Comparison of ENCODE assay signal across 9 cellular contexts in genomic region chrX:107747596-107748161, GRCh38. TPM values are rescaled to one million over a fixed set of nuclear protein-coding genes. Genes with fewer than 3 reads are reported as not detected.
DNase-seq lines count a peak whose midpoint lies in the region; ATAC-seq and TF ChIP-seq lines count a peak whose summit lies in the region.
"Had no signal": no experiment of that assay in that cellular context is flagged by ENCODE, and none has a peak within 500 bp of the region (broad histone marks: within the 10 kb centered on the region; RNA-seq: fewer than 3 reads in every experiment).

No MANE protein-coding gene starts in this region.

- no peak for TF ChIP-seq CTCF in fibroblast of mammary gland (conservative IDR thresholded peaks at IDR 0.05; ENCODE audit: control insufficient read depth, insufficient read depth, low read depth, low read length)
- TF ChIP-seq CTCF in endodermal cell (conservative IDR thresholded peaks at IDR 0.05): no peak

- H3K9me3 Mint-ChIP-seq in activated CD8-positive, alpha-beta T cell treated with anti-CD3 and anti-CD28 coated beads, Interleukin-2, amount 10 ng/mL, durations not matched to agents 7 days and 5 days (ENCODE audit: insufficient read depth): no peaks in the 10 kb centered on the region
- H3K9me3 Mint-ChIP-seq in endodermal cell: no peaks in the 10 kb centered on the region
- H3K9me3 Mint-ChIP-seq: T-helper 1 cell treated with Interleukin-12 subunit alpha and Interleukin-12 subunit beta and Interleukin-4 antibody, amounts not matched to agents 30 μg/mL and 1 μg/mL, for 36 hours had no signal

- no peaks in the 10 kb centered on the region for H3K27me3 Mint-ChIP-seq in activated CD8-positive, alpha-beta T cell treated with anti-CD3 and anti-CD28 coated beads, Interleukin-2, amount 10 ng/mL, durations not matched to agents 7 days and 5 days (ENCODE audit: low read depth)
- H3K27me3 Mint-ChIP-seq in endodermal cell (ENCODE audit: insufficient read depth): peaks cover 100% of the 10 kb centered on the region

- H3K4me1 ChIP-seq in rectal smooth muscle tissue (ENCODE audit: control insufficient read depth, insufficient read depth, low read length): peaks cover 12% of the 10 kb centered on the region
- no peaks in the 10 kb centered on the region for H3K4me1 ChIP-seq in endodermal cell (ENCODE audit: control insufficient read depth, insufficient read depth, low read length)

- H3K27ac Mint-ChIP-seq in activated CD8-positive, alpha-beta T cell treated with anti-CD3 and anti-CD28 coated beads, Interleukin-2, amount 10 ng/mL, durations not matched to agents 7 days and 5 days: no peak overlapping the region
- no peak overlapping the region for H3K27ac Mint-ChIP-seq in endodermal cell
- H3K27ac Mint-ChIP-seq: T-helper 1 cell treated with Interleukin-12 subunit alpha and Interleukin-12 subunit beta and Interleukin-4 antibody, amounts not matched to agents 30 μg/mL and 1 μg/mL, for 36 hours had no signal

- ATAC-seq in activated CD8-positive, alpha-beta T cell treated with anti-CD3 and anti-CD28 coated beads, Interleukin-2, amount 10 ng/mL, durations not matched to agents 7 days and 5 days: no peak

- H3K36me3 ChIP-seq in rectal smooth muscle tissue (ENCODE audit: control insufficient read depth, insufficient read depth, low read length): no peaks in the 10 kb centered on the region
- no peaks in the 10 kb centered on the region for H3K36me3 ChIP-seq in endodermal cell (ENCODE audit: control insufficient read depth, insufficient read depth, low read length)

- H3K4me3 Mint-ChIP-seq in activated CD8-positive, alpha-beta T cell treated with anti-CD3 and anti-CD28 coated beads, Interleukin-2, amount 10 ng/mL, durations not matched to agents 7 days and 5 days: no peak overlapping the region
- H3K4me3 Mint-ChIP-seq in endodermal cell: no peak overlapping the region
- H3K4me3 Mint-ChIP-seq: T-helper 1 cell treated with Interleukin-12 subunit alpha and Interleukin-12 subunit beta and Interleukin-4 antibody, amounts not matched to agents 30 μg/mL and 1 μg/mL, for 36 hours had no signal

- H3K9me3 ChIP-seq in endodermal cell (ENCODE audit: control insufficient read depth, low read length): no peaks in the 10 kb centered on the region

- POLR2A ChIA-PET in activated CD8-positive, alpha-beta T cell treated with anti-CD3 and anti-CD28 coated beads, Interleukin-2, amount 10 ng/mL, durations not matched to agents 7 days and 5 days (lab: Charles Lee): no interaction called here

- peak overlapping the region; percentile 38 for H3K27ac ChIP-seq in rectal smooth muscle tissue (ENCODE audit: low read depth, low read length)
- H3K27ac ChIP-seq in endodermal cell (ENCODE audit: low read depth, low read length): no peak overlapping the region

- H3K36me3 Mint-ChIP-seq in activated CD8-positive, alpha-beta T cell treated with anti-CD3 and anti-CD28 coated beads, Interleukin-2, amount 10 ng/mL, durations not matched to agents 7 days and 5 days (ENCODE audit: low read depth): no peaks in the 10 kb centered on the region
- H3K36me3 Mint-ChIP-seq in endodermal cell (ENCODE audit: low read depth): no peaks in the 10 kb centered on the region

- H3K9ac ChIP-seq in rectal smooth muscle tissue (ENCODE audit: low read length) (no peak overlapping the region), endodermal cell (ENCODE audit: extremely low read depth, low read length, poor library complexity, severe bottlenecking) (no peak overlapping the region)

- peaks cover 2% of the 10 kb centered on the region for H3K4me1 Mint-ChIP-seq in activated CD8-positive, alpha-beta T cell treated with anti-CD3 and anti-CD28 coated beads, Interleukin-2, amount 10 ng/mL, durations not matched to agents 7 days and 5 days (ENCODE audit: low read depth)
- peaks cover 7% of the 10 kb centered on the region for H3K4me1 Mint-ChIP-seq in endodermal cell

- H3K27me3 ChIP-seq in rectal smooth muscle tissue (ENCODE audit: control insufficient read depth, insufficient read depth, low read length) (peaks cover 3% of the 10 kb centered on the region), endodermal cell (ENCODE audit: control insufficient read depth, insufficient read depth, low read length, poor library complexity, severe bottlenecking) (peaks cover 100% of the 10 kb centered on the region)

- WGBS in endodermal cell (ENCODE audit: insufficient coverage in 1 of 2, insufficient read length in 1 of 2), 2 experiments: 66 to 81% methylated on average over 2 of the region's 3 CpGs

- CTCF ChIA-PET in activated CD8-positive, alpha-beta T cell treated with anti-CD3 and anti-CD28 coated beads, Interleukin-2, amount 10 ng/mL, durations not matched to agents 7 days and 5 days (lab: Charles Lee): no interaction called here

- H3K4me3 ChIP-seq in fibroblast of mammary gland (ENCODE audit: control insufficient read depth, low read depth, low read length): no peak overlapping the region
- no peak overlapping the region for H3K4me3 ChIP-seq in rectal smooth muscle tissue (ENCODE audit: low read length)
- no peak overlapping the region for H3K4me3 ChIP-seq in endodermal cell (ENCODE audit: low read length)

- DNase-seq in GM03348 (ENCODE audit: low spot score): peak; percentile 71
- peak; percentile 64 for DNase-seq in NCI-H345 treated with DMSO at 0.1 percent for 48 hours (lab: John Stamatoyannopoulos, UW; ENCODE audit: unreplicated experiment)
- peak; percentile 66 for DNase-seq in fibroblast of mammary gland (ENCODE audit: low read depth)
- no peak for DNase-seq in RKO (ENCODE audit: low spot score)
- DNase-seq in activated CD8-positive, alpha-beta T cell treated with anti-CD3 and anti-CD28 coated beads, Interleukin-2, amount 10 ng/mL, durations not matched to agents 7 days and 5 days: no peak
- DNase-seq in endodermal cell: no peak
- no peak for DNase-seq in D341Med (ENCODE audit: low spot score)

RNA-seq across cellular contexts. Expression of gene TSC22D3, which starts 27.9 kb away (rescaled TPM):
- 10 to 100 TPM; 54.8 TPM for total RNA-seq in activated CD8-positive, alpha-beta T cell treated with anti-CD3 and anti-CD28 coated beads, Interleukin-2, amount 10 ng/mL, durations not matched to agents 7 days and 5 days
- total RNA-seq in endodermal cell: 10 to 100 TPM in 1 of 2 donors, 1 to 10 TPM in 1; 9.9 to 10.5 TPM
- polyA plus RNA-seq in endodermal cell (2013, experiment 1 of 2): 28.2 TPM
- polyA plus RNA-seq in endodermal cell (2013, experiment 2 of 2): 22.4 TPM

RNA-seq across cellular contexts. Expression of gene NCBP2L, which starts 29.9 kb away (rescaled TPM):
- not detected for total RNA-seq in activated CD8-positive, alpha-beta T cell treated with anti-CD3 and anti-CD28 coated beads, Interleukin-2, amount 10 ng/mL, durations not matched to agents 7 days and 5 days
- total RNA-seq in endodermal cell: not detected
- not detected for polyA plus RNA-seq in endodermal cell (2013, experiment 1 of 2)
- not detected for polyA plus RNA-seq in endodermal cell (2013, experiment 2 of 2)

Comparison
In these comparisons a context has a peak if more than half of its experiments do, and no peak if none do; other contexts are left out.
1. DNase-seq: peak in GM03348 (single experiment), NCI-H345 treated with DMSO at 0.1 percent for 48 hours (single experiment) and fibroblast of mammary gland (single experiment); none in RKO (single experiment), activated CD8-positive, alpha-beta T cell treated with anti-CD3 and anti-CD28 coated beads, Interleukin-2, amount 10 ng/mL, durations not matched to agents 7 days and 5 days (single experiment), endodermal cell (single experiment) and D341Med (single experiment).
2. RNA of gene TSC22D3, which starts 27.9 kb away (total RNA-seq): 54.8 TPM in activated CD8-positive, alpha-beta T cell treated with anti-CD3 and anti-CD28 coated beads, Interleukin-2, amount 10 ng/mL, durations not matched to agents 7 days and 5 days; 9.9 to 10.5 TPM in endodermal cell; every median in the first group is over 4 times any median in the second.